Comparison of ENCODE assay signal across 8 cellular contexts in the genomic region with DNA sequence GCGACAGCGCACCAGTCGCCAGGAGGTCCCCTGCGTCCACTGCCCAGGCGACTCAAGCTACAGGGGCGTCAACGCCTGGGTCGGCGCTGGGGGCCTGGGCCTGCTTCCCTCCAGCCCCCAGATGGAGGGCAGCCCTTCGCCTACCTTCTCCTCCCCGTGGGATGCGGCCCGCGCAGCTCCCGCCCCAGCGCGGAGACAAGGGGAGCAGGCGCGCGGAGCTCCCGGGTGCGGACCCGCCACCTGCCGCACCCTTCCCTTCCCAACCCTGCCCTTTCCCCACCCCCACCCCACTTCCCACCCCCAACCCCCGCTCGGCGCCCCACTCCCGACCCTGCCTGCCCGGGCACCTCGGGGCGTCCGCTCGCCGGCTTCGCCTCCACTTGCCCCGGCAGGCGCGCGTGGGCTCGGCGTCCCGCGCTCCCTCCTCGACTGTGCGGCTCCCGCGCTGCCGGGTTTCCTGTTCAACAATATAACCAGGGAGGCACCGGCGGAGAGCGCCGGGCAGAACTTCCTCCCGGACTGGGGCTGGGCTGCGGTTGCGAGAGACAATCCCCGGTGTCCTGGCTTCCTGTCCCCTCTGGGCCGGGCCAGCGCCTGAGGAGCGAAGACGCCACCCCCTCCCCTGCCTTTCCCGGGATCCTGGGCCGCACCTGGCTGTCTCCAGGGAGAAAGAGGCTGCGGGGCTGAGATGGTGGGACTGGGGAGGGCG. TPM values are rescaled to one million over a fixed set of nuclear protein-coding genes. Genes with fewer than 3 reads are reported as not detected.
DNase-seq lines count a peak whose midpoint lies in the region; ATAC-seq and TF ChIP-seq lines count a peak whose summit lies in the region.

A gene with protein sequence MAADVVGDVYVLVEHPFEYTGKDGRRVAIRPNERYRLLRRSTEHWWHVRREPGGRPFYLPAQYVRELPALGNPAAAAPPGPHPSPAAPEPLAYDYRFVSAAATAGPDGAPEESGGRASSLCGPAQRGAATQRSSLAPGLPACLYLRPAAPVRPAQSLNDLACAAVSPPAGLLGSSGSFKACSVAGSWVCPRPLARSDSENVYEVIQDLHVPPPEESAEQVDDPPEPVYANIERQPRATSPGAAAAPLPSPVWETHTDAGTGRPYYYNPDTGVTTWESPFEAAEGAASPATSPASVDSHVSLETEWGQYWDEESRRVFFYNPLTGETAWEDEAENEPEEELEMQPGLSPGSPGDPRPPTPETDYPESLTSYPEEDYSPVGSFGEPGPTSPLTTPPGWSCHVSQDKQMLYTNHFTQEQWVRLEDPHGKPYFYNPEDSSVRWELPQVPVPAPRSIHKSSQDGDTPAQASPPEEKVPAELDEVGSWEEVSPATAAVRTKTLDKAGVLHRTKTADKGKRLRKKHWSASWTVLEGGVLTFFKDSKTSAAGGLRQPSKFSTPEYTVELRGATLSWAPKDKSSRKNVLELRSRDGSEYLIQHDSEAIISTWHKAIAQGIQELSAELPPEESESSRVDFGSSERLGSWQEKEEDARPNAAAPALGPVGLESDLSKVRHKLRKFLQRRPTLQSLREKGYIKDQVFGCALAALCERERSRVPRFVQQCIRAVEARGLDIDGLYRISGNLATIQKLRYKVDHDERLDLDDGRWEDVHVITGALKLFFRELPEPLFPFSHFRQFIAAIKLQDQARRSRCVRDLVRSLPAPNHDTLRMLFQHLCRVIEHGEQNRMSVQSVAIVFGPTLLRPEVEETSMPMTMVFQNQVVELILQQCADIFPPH (minus strand): TSS at position 466 of the 709 bp plus-strand sequence. CDS start 2,591 bp downstream, outside the sequence.

- H3K4me3 Mint-ChIP-seq in CD8-positive, alpha-beta T cell = peak within 1 kb of the TSS; percentile 82
- peak within 1 kb of the TSS; percentile 77 for H3K4me3 Mint-ChIP-seq in activated T-helper 2 cell treated with anti-CD3 and anti-CD28 coated beads, Interferon-gamma antibody, Interleukin-2, Interleukin-4, amounts not matched to agents 10 μg/mL and 5 μg/mL and 100 μg/mL, durations not matched to agents 14 hours and 24 hours and 36 hours (ENCODE audit: low read depth)

- POLR2A ChIA-PET in CD8-positive, alpha-beta T cell (lab: Charles Lee) = interaction anchor here (1.6 kb wide), 1 partner anchor 284 kb away, joined by 5 read pairs; no protein-coding TSS in a partner anchor

- no peaks in the 10 kb centered on the region for H3K9me3 ChIP-seq in CD8-positive, alpha-beta T cell (ENCODE audit: low read length)
- H3K9me3 ChIP-seq in left ventricle myocardium inferior (replicated peaks) = no peaks in the 10 kb centered on the region

- TF ChIP-seq CTCF in CD8-positive, alpha-beta T cell (IDR thresholded peaks at IDR 0.05) = no peak
- TF ChIP-seq CTCF in KMS-11 (conservative IDR thresholded peaks at IDR 0.05; ENCODE audit: low read depth, low read length) (no peak), left ventricle myocardium inferior (IDR thresholded peaks at IDR 0.05; ENCODE audit: borderline replicate concordance) (no peak)

- H2AFZ ChIP-seq in KMS-11 (ENCODE audit: low read depth) = peak within 1 kb of the TSS; percentile 67

- DNase-seq in CD8-positive, alpha-beta T cell = no peak
- no peak for DNase-seq in activated T-helper 2 cell treated with anti-CD3 and anti-CD28 coated beads, Interferon-gamma antibody, Interleukin-2, Interleukin-4, amounts not matched to agents 10 μg/mL and 5 μg/mL and 100 μg/mL, durations not matched to agents 14 hours and 24 hours and 36 hours (ENCODE audit: low spot score)
- peak; percentile 71 for DNase-seq in left ventricle myocardium inferior
- no peak for DNase-seq in AG08396 (ENCODE audit: low spot score)

- H3K27ac ChIP-seq in CD8-positive, alpha-beta T cell (ENCODE audit: low read depth, low read length) = no peak within 1 kb of the TSS
- H3K27ac ChIP-seq in KMS-11 (0 out of 2 replicates have a peak within 1 kb of the TSS, but pooled peaks have one; percentile 34), left ventricle myocardium inferior (replicated peaks) (peak within 1 kb of the TSS; percentile 94), rectal smooth muscle tissue (ENCODE audit: low read depth, low read length) (no peak within 1 kb of the TSS)

- no peaks in the 10 kb centered on the region for H3K27me3 ChIP-seq in CD8-positive, alpha-beta T cell (ENCODE audit: insufficient read depth, low read length)
- H3K27me3 ChIP-seq in KMS-11 (ENCODE audit: insufficient read depth, low read depth) (no peaks in the 10 kb centered on the region), left ventricle myocardium inferior (ENCODE audit: low read depth) (peaks cover 44% of the 10 kb centered on the region), rectal smooth muscle tissue (ENCODE audit: control insufficient read depth, insufficient read depth, low read length) (peaks cover 18% of the 10 kb centered on the region)

- H3K27me3 Mint-ChIP-seq in CD8-positive, alpha-beta T cell (ENCODE audit: low read depth) = no peaks in the 10 kb centered on the region
- H3K27me3 Mint-ChIP-seq in activated T-helper 2 cell treated with anti-CD3 and anti-CD28 coated beads, Interferon-gamma antibody, Interleukin-2, Interleukin-4, amounts not matched to agents 10 μg/mL and 5 μg/mL and 100 μg/mL, durations not matched to agents 14 hours and 24 hours and 36 hours (ENCODE audit: low read depth) = no peaks in the 10 kb centered on the region

- no peaks in the 10 kb centered on the region for H3K9me3 Mint-ChIP-seq in CD8-positive, alpha-beta T cell
- no peaks in the 10 kb centered on the region for H3K9me3 Mint-ChIP-seq in activated T-helper 2 cell treated with anti-CD3 and anti-CD28 coated beads, Interferon-gamma antibody, Interleukin-2, Interleukin-4, amounts not matched to agents 10 μg/mL and 5 μg/mL and 100 μg/mL, durations not matched to agents 14 hours and 24 hours and 36 hours

- no peaks in the 10 kb centered on the region for H3K36me3 ChIP-seq in CD8-positive, alpha-beta T cell (ENCODE audit: insufficient read depth, low read length)
- H3K36me3 ChIP-seq in KMS-11 (ENCODE audit: insufficient read depth) (no peaks in the 10 kb centered on the region), left ventricle myocardium inferior (peaks cover 28% of the 10 kb centered on the region), rectal smooth muscle tissue (ENCODE audit: control insufficient read depth, insufficient read depth, low read length) (peaks cover 13% of the 10 kb centered on the region)

- peak within 1 kb of the TSS; percentile 50 for H3K4me3 ChIP-seq in CD8-positive, alpha-beta T cell (ENCODE audit: low read depth, low read length)
- H3K4me3 ChIP-seq in KMS-11 (IDR thresholded peaks at IDR 0.05; ENCODE audit: insufficient read depth, low read depth, low read length) (peak within 1 kb of the TSS; percentile 41), left ventricle myocardium inferior (peak within 1 kb of the TSS; percentile 74), rectal smooth muscle tissue (ENCODE audit: low read length) (peak within 1 kb of the TSS; percentile 89)

- H3K4me1 Mint-ChIP-seq in CD8-positive, alpha-beta T cell (ENCODE audit: low read depth) = peaks cover 23% of the 10 kb centered on the region
- peaks cover 22% of the 10 kb centered on the region for H3K4me1 Mint-ChIP-seq in activated T-helper 2 cell treated with anti-CD3 and anti-CD28 coated beads, Interferon-gamma antibody, Interleukin-2, Interleukin-4, amounts not matched to agents 10 μg/mL and 5 μg/mL and 100 μg/mL, durations not matched to agents 14 hours and 24 hours and 36 hours (ENCODE audit: low read depth)

- H3K9ac ChIP-seq in KMS-11 (peak within 1 kb of the TSS; percentile 26; the same call in 1 of the 2 replicates), rectal smooth muscle tissue (ENCODE audit: low read length) (peak within 1 kb of the TSS; percentile 77)

- no peaks in the 10 kb centered on the region for H4K20me1 ChIP-seq in KMS-11 (ENCODE audit: insufficient read depth)

- peak within 1 kb of the TSS; percentile 94 for H3K4me2 ChIP-seq in KMS-11

- H3K36me3 Mint-ChIP-seq in CD8-positive, alpha-beta T cell = peaks cover 16% of the 10 kb centered on the region
- H3K36me3 Mint-ChIP-seq in activated T-helper 2 cell treated with anti-CD3 and anti-CD28 coated beads, Interferon-gamma antibody, Interleukin-2, Interleukin-4, amounts not matched to agents 10 μg/mL and 5 μg/mL and 100 μg/mL, durations not matched to agents 14 hours and 24 hours and 36 hours (ENCODE audit: low read depth) = no peaks in the 10 kb centered on the region

- intact Hi-C loops in CD8-positive, alpha-beta T cell (cut with DNase I, micrococcal nuclease) = no loop called here
- intact Hi-C loops in activated T-helper 2 cell treated with anti-CD3 and anti-CD28 coated beads, Interferon-gamma antibody, Interleukin-2, Interleukin-4, amounts not matched to agents 10 μg/mL and 5 μg/mL and 100 μg/mL, durations not matched to agents 14 hours and 24 hours and 36 hours (cut with micrococcal nuclease) = no loop called here
- intact Hi-C loops in left ventricle myocardium inferior (cut with micrococcal nuclease) = no loop called here

- ATAC-seq in CD8-positive, alpha-beta T cell = no peak
- ATAC-seq in HG02759 (IDR thresholded peaks at IDR 0.05; ENCODE audit: unreplicated experiment) (no peak), HG03469 (IDR thresholded peaks at IDR 0.05; ENCODE audit: unreplicated experiment) (no peak)

- H3K27ac Mint-ChIP-seq in CD8-positive, alpha-beta T cell = no peak within 1 kb of the TSS
- no peak within 1 kb of the TSS for H3K27ac Mint-ChIP-seq in activated T-helper 2 cell treated with anti-CD3 and anti-CD28 coated beads, Interferon-gamma antibody, Interleukin-2, Interleukin-4, amounts not matched to agents 10 μg/mL and 5 μg/mL and 100 μg/mL, durations not matched to agents 14 hours and 24 hours and 36 hours

- H3K79me2 ChIP-seq in KMS-11 (ENCODE audit: insufficient read depth, low read depth) = no peaks in the 10 kb centered on the region

- CTCF ChIA-PET in CD8-positive, alpha-beta T cell (lab: Charles Lee) = no interaction called here

- peaks cover 20% of the 10 kb centered on the region for H3K4me1 ChIP-seq in CD8-positive, alpha-beta T cell (ENCODE audit: insufficient read depth, low read length)
- peaks cover 49% of the 10 kb centered on the region for H3K4me1 ChIP-seq in KMS-11 (ENCODE audit: low read depth, poor library complexity, severe bottlenecking)
- peaks cover 58% of the 10 kb centered on the region for H3K4me1 ChIP-seq in left ventricle myocardium inferior
- H3K4me1 ChIP-seq in rectal smooth muscle tissue (ENCODE audit: control insufficient read depth, insufficient read depth, low read length) = peaks cover 3% of the 10 kb centered on the region

RNA-seq across cellular contexts. Expression of the gene that starts here (rescaled TPM):
- 10 to 100 TPM; 31.3 to 37.6 TPM for total RNA-seq in CD8-positive, alpha-beta T cell
- total RNA-seq in activated T-helper 2 cell treated with anti-CD3 and anti-CD28 coated beads, Interferon-gamma antibody, Interleukin-2, Interleukin-4, amounts not matched to agents 10 μg/mL and 5 μg/mL and 100 μg/mL, durations not matched to agents 14 hours and 24 hours and 36 hours = 50.7 and 58.0 TPM in 2 replicates
- 15.1 TPM for total RNA-seq in left ventricle myocardium inferior

Comparison
In these comparisons a context has a peak if more than half of its experiments do, and no peak if none do; other contexts are left out.
1. H3K27ac ChIP-seq: peak in KMS-11 (single experiment) and left ventricle myocardium inferior (single experiment); none in CD8-positive, alpha-beta T cell (single experiment) and rectal smooth muscle tissue (single experiment).
2. Peak in every context shown above with its lines, with median percentiles within 50 percentile points of each other: H3K4me3 ChIP-seq.